ENCODE assay signal across 1 cellular context in the genomic region with DNA sequence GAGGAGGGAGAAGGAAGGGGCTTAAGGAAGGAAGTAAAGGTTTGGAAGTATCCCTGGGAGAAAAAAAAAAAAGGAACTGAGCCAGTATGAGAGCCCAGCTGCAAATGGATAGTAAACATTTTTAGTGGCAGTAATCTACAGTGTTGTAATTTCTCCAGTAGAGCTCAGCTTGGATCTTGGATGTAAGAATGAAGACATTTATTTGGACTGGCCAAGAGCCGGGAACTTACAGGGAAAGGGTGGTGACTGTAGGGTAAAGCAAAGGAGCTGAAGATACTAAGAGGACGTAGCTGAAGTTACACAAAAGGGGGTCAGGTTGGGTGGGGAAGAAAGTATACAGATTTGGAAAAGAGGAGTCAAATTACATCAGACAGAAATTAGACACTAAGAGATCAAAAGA.
TF ChIP-seq lines count a peak whose summit lies in the region.

No MANE protein-coding gene starts in this region.

TF ChIP-seq in K562, 482 proteins besides CTCF, POLR2A, EP300 and RAD21:
- no peak for TF ChIP-seq NR2C2 (CRISPR knock-in tag; IDR thresholded peaks at IDR 0.05)
- TF ChIP-seq NR2C2 (tag; IDR thresholded peaks at IDR 0.05) = no peak
- 0 out of 2 replicates have a peak, but pooled peaks have one; percentile 39 for TF ChIP-seq GTF2E2 (tag; IDR thresholded peaks at IDR 0.05)
